Comparison of ENCODE assay signal across 8 cellular contexts in the genomic region with DNA sequence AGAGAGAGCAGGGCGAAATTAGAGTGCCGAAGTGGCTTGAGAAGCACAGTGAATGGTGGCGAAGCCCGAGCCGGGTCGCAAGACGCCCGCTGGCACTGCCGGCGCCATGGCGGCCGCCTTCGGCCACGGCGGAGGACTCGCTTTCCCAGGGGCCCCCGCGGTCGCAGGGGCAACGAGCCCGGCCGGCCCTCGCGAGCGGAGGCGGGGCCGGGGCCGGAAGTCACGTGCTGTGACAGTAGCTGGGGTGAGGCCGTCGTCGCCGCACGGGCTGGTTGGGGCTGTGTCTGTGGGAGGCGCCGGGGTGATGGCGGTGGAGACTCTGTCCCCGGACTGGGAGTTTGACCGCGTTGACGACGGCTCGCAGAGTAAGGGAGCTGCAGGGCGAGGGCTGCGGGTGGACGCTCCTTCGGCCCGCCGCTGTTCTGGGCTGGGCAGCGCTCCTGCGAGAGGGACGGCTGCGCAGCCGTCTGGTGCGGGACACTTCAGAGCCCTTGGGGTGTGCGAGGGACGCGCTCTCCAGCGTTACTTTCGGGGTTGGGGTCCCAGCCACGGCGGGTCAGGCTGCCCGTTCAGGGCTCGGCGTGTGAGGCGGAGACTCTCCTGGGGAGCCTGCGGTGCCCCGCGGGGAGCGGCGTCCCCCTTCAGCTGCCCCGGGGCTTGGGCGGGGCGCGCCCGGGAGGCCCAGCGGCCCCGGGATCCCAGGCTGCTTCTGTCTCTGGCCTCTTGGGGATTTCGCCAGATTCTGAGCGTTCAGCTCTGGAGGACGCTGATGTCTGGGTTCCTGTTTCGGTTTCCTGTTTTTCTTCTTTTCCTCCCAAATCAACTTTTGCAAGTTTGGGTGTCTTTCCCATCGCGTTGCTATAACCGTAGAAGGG. TPM values are rescaled to one million over a fixed set of nuclear protein-coding genes. Genes with fewer than 3 reads are reported as not detected.
A peak's percentile ranks its signal among the peaks of the same experiment; 100 is the strongest.
DNase-seq lines count a peak whose midpoint lies in the region; TF ChIP-seq lines count a peak whose summit lies in the region.

A gene with protein sequence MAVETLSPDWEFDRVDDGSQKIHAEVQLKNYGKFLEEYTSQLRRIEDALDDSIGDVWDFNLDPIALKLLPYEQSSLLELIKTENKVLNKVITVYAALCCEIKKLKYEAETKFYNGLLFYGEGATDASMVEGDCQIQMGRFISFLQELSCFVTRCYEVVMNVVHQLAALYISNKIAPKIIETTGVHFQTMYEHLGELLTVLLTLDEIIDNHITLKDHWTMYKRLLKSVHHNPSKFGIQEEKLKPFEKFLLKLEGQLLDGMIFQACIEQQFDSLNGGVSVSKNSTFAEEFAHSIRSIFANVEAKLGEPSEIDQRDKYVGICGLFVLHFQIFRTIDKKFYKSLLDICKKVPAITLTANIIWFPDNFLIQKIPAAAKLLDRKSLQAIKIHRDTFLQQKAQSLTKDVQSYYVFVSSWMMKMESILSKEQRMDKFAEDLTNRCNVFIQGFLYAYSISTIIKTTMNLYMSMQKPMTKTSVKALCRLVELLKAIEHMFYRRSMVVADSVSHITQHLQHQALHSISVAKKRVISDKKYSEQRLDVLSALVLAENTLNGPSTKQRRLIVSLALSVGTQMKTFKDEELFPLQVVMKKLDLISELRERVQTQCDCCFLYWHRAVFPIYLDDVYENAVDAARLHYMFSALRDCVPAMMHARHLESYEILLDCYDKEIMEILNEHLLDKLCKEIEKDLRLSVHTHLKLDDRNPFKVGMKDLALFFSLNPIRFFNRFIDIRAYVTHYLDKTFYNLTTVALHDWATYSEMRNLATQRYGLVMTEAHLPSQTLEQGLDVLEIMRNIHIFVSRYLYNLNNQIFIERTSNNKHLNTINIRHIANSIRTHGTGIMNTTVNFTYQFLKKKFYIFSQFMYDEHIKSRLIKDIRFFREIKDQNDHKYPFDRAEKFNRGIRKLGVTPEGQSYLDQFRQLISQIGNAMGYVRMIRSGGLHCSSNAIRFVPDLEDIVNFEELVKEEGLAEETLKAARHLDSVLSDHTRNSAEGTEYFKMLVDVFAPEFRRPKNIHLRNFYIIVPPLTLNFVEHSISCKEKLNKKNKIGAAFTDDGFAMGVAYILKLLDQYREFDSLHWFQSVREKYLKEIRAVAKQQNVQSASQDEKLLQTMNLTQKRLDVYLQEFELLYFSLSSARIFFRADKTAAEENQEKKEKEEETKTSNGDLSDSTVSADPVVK (plus strand): TSS at position 235 of the 875 bp plus-strand sequence. CDS start 70 bp downstream, at position 305.

- TF ChIP-seq CTCF in GM20000 (IDR thresholded peaks at IDR 0.05; ENCODE audit: extremely low read depth, missing control alignments) = no peak

- DNase-seq in COLO668 (lab: John Stamatoyannopoulos, UW; ENCODE audit: unreplicated experiment) (peak; percentile 99), GM20000 (ENCODE audit: low spot score) (peak; percentile 99), HT-29 (ENCODE audit: low spot score) (peak; percentile 93), lung microvascular endothelial cell (ENCODE audit: low read depth in 2 of 2) (peak; percentile 94 to 96)
- DNase-seq in NK-92 treated with Interleukin-12 subunit alpha and Interleukin-12 subunit beta, amount 100 ng/mL, for 24 hours (lab: John Stamatoyannopoulos, UW) = peak; percentile 91
- peak; percentile 95 for DNase-seq in activated CD8-positive, alpha-beta memory T cell treated with anti-CD3 and anti-CD28 coated beads for 24 hours
- DNase-seq in effector CD4-positive, alpha-beta T cell = peak; percentile 91
- peak; percentile 87 to 94 (median 87) for DNase-seq in stimulated activated CD4-positive, alpha-beta T cell treated with anti-CD3 and anti-CD28 coated beads, TNF-alpha, amount 100 ng/mL, for 48 hours (ENCODE audit: low read depth in 3 of 3)

RNA-seq across cellular contexts. Expression of the gene that starts here (rescaled TPM):
- 17.5 and 21.5 TPM in 2 replicates for total RNA-seq in HT-29 (2014; rRNA removed; shearing (Covaris generic))
- total RNA-seq in lung microvascular endothelial cell = 79.1 and 106 TPM in 2 replicates

Comparison
In these comparisons a context has a peak if more than half of its experiments do, and no peak if none do; other contexts are left out.
1. Peak in every context shown above with its lines: DNase-seq.